Comparison of ENCODE assay signal across 8 cellular contexts in the genomic region with DNA sequence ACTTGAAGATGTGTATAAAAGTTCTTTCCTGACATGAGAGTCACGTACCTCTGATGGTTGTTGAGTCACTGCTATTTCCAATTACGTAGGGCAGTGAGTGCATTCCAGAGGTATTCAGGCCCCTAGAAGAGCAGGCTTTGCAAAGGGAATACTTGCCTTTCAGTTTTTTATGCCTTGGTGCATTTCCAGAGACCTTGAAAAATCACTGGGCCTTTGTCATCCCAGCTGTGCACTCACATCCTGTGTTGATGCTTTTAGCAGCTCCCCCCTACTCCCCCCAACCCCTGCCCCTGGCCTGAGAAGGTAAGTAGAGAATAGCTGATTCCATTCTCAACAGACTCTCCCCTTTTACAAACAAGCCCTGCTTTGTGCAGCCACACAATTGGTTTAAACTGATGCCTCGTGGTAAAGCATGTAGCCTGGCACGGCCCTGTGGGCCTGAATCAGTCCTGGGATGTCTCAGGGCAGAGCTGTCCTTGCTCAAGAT.
DNase-seq lines count a peak whose midpoint lies in the region; ATAC-seq and TF ChIP-seq lines count a peak whose summit lies in the region.

No MANE protein-coding gene starts in this region.

- no peak overlapping the region for H3K9ac ChIP-seq in adipocyte (ENCODE audit: low read length)

- H3K4me2 ChIP-seq in hepatocyte, result peak overlapping the region; percentile 24

- H3K4me1 ChIP-seq in adipocyte (ENCODE audit: control insufficient read depth, insufficient read depth, low read length) (peaks cover 8% of the 10 kb centered on the region), hepatocyte (ENCODE audit: insufficient read depth) (peaks cover 36% of the 10 kb centered on the region)

- H3K9me3 ChIP-seq in adipocyte (ENCODE audit: control insufficient read depth, low read length) (no peaks in the 10 kb centered on the region), hepatocyte (ENCODE audit: low read depth) (no peaks in the 10 kb centered on the region)

- H3K79me2 ChIP-seq in hepatocyte, result peaks cover 34% of the 10 kb centered on the region

- peaks cover 4% of the 10 kb centered on the region for H3K36me3 ChIP-seq in adipocyte (ENCODE audit: control insufficient read depth, insufficient read depth, low read length, severe bottlenecking)
- no peaks in the 10 kb centered on the region for H3K36me3 ChIP-seq in hepatocyte (replicated peaks; ENCODE audit: insufficient read depth, low read depth)

- no peaks in the 10 kb centered on the region for H3K9me2 ChIP-seq in hepatocyte (replicated peaks; ENCODE audit: insufficient read depth)

- H2AFZ ChIP-seq in hepatocyte, result no peak overlapping the region

- ATAC-seq in HG02870 (IDR thresholded peaks at IDR 0.05; ENCODE audit: unreplicated experiment), result no peak
- no peak for ATAC-seq in GM19463 (IDR thresholded peaks at IDR 0.05; ENCODE audit: unreplicated experiment)

- H3K4me3 ChIP-seq in adipocyte (ENCODE audit: low read length) (no peak overlapping the region), hepatocyte (no peak overlapping the region)

- no peak for TF ChIP-seq CTCF in hepatocyte (IDR thresholded peaks at IDR 0.05; ENCODE audit: poor library complexity)

- no peaks in the 10 kb centered on the region for H3K27me3 ChIP-seq in adipocyte (replicated peaks; ENCODE audit: control insufficient read depth, insufficient read depth, low read length)
- H3K27me3 ChIP-seq in hepatocyte, result no peaks in the 10 kb centered on the region

- DNase-seq in H4 (ENCODE audit: low spot score) (peak; percentile 76), adipocyte (ENCODE audit: low read depth) (peak; percentile 84), hepatocyte (ENCODE audit: low spot score) (peak; percentile 75), retina (peak; percentile 27), COLO668 (lab: John Stamatoyannopoulos, UW; ENCODE audit: unreplicated experiment) (no peak), DMS79 treated with DMSO at 0.1 percent for 48 hours (lab: John Stamatoyannopoulos, UW) (no peak)

- WGBS in hepatocyte (ENCODE audit: low lambda C conversion rate, missing lambda C conversion rate), result 25% methylated on average over 4 of the region's 4 CpGs

- H4K20me1 ChIP-seq in hepatocyte (ENCODE audit: insufficient read depth, poor library complexity, severe bottlenecking), result no peaks in the 10 kb centered on the region

- H3K27ac ChIP-seq in hepatocyte, result peak overlapping the region; percentile 94

Comparison
In these comparisons a context has a peak if more than half of its experiments do, and no peak if none do; other contexts are left out.
1. DNase-seq: peak in H4 (single experiment), adipocyte (single experiment), hepatocyte (single experiment) and retina (single experiment); none in COLO668 (single experiment) and DMS79 treated with DMSO at 0.1 percent for 48 hours (single experiment).